ENCODE assay signal across 13 cellular contexts in genomic region chr5:95347516-95348140, GRCh38. TPM values are rescaled to one million over a fixed set of nuclear protein-coding genes. Genes with fewer than 3 reads are reported as not detected.
DNase-seq lines count a peak whose midpoint lies in the region; ATAC-seq and TF ChIP-seq lines count a peak whose summit lies in the region.
"Had no signal": no experiment of that assay in that cellular context is flagged by ENCODE, and none has a peak within 500 bp of the region (broad histone marks: within the 10 kb centered on the region; RNA-seq: fewer than 3 reads in every experiment).

No MANE protein-coding gene starts in this region.

- no peaks in the 10 kb centered on the region for H4K20me1 ChIP-seq in neural progenitor cell (ENCODE audit: low read depth)

- DNase-seq in DMS 273 treated with DMSO at 0.1 percent for 48 hours (lab: John Stamatoyannopoulos, UW) (peak; percentile 80), NCI-H1694 treated with DMSO at 0.1 percent for 48 hours (lab: John Stamatoyannopoulos, UW) (peak; percentile 77), cerebellar cortex (ENCODE audit: low spot score) (peak; percentile 97), neural progenitor cell (ENCODE audit: low spot score) (no peak), DMS79 (lab: John Stamatoyannopoulos, UW) (no peak), AG20443 (ENCODE audit: low spot score) (no peak)
- DNase-seq: Caco-2; CD8-positive, alpha-beta T cell; HCEC 1CT; HFFc6 had no signal

- H3K4me1 ChIP-seq in neural progenitor cell = no peaks in the 10 kb centered on the region
- H3K4me1 ChIP-seq: Caco-2 had no signal

- no peaks in the 10 kb centered on the region for H3K36me3 Mint-ChIP-seq in neural progenitor cell
- H3K36me3 Mint-ChIP-seq: CD14-positive monocyte; CD8-positive, alpha-beta T cell had no signal

- H3K4me2 ChIP-seq in neural progenitor cell = no peak overlapping the region

- H3K9me3 ChIP-seq in neural progenitor cell (ENCODE audit: low read depth) = no peaks in the 10 kb centered on the region
- H3K9me3 ChIP-seq: Caco-2 had no signal

- H3K27ac Mint-ChIP-seq in neural progenitor cell = no peak overlapping the region
- H3K27ac Mint-ChIP-seq: CD14-positive monocyte; CD8-positive, alpha-beta T cell; HFFc6 had no signal

- H3K79me2 ChIP-seq in neural progenitor cell (ENCODE audit: low read depth) = no peaks in the 10 kb centered on the region

- no peaks in the 10 kb centered on the region for H3K27me3 ChIP-seq in neural progenitor cell

- no peaks in the 10 kb centered on the region for H3K27me3 Mint-ChIP-seq in neural progenitor cell (ENCODE audit: insufficient read depth, low read depth)

- no peaks in the 10 kb centered on the region for H3K36me3 ChIP-seq in neural progenitor cell

- H3F3A ChIP-seq in neural progenitor cell (ENCODE audit: low read depth) = no peaks in the 10 kb centered on the region

- no peaks in the 10 kb centered on the region for H3K4me1 Mint-ChIP-seq in neural progenitor cell
- H3K4me1 Mint-ChIP-seq: CD14-positive monocyte had no signal

- H3K4me3 ChIP-seq in neural progenitor cell = no peak overlapping the region
- H3K4me3 ChIP-seq: K562 had no signal

- no peak overlapping the region for H3K4me3 Mint-ChIP-seq in neural progenitor cell
- H3K4me3 Mint-ChIP-seq: CD14-positive monocyte; CD8-positive, alpha-beta T cell; HFFc6 had no signal

- TF ChIP-seq CTCF in neural progenitor cell (IDR thresholded peaks at IDR 0.05) = no peak

- H2AFZ ChIP-seq in neural progenitor cell (replicated peaks) = peak overlapping the region; percentile 59

- H3K27ac ChIP-seq in neural progenitor cell = no peak overlapping the region

- no peak for ATAC-seq in GM19452 (IDR thresholded peaks at IDR 0.05; ENCODE audit: unreplicated experiment)
- ATAC-seq: CD8-positive, alpha-beta T cell; K562 had no signal

- H3K9ac ChIP-seq in neural progenitor cell = no peak overlapping the region

- H3K9me3 Mint-ChIP-seq in neural progenitor cell = no peaks in the 10 kb centered on the region

RNA-seq across cellular contexts. Expression of gene FAM81B, which starts 43.5 kb away (rescaled TPM):
- not detected in 2 replicates for total RNA-seq in neural progenitor cell (ENCODE audit: low replicate concordance)
- total RNA-seq: Caco-2; CD8-positive, alpha-beta T cell; HFFc6 had no signal

Comparison
In these comparisons a context has a peak if more than half of its experiments do, and no peak if none do; other contexts are left out.
1. DNase-seq: peak in DMS 273 treated with DMSO at 0.1 percent for 48 hours (single experiment), NCI-H1694 treated with DMSO at 0.1 percent for 48 hours (single experiment) and cerebellar cortex (single experiment); none in neural progenitor cell (single experiment), DMS79 (single experiment) and AG20443 (single experiment).